In the genomic region with DNA sequence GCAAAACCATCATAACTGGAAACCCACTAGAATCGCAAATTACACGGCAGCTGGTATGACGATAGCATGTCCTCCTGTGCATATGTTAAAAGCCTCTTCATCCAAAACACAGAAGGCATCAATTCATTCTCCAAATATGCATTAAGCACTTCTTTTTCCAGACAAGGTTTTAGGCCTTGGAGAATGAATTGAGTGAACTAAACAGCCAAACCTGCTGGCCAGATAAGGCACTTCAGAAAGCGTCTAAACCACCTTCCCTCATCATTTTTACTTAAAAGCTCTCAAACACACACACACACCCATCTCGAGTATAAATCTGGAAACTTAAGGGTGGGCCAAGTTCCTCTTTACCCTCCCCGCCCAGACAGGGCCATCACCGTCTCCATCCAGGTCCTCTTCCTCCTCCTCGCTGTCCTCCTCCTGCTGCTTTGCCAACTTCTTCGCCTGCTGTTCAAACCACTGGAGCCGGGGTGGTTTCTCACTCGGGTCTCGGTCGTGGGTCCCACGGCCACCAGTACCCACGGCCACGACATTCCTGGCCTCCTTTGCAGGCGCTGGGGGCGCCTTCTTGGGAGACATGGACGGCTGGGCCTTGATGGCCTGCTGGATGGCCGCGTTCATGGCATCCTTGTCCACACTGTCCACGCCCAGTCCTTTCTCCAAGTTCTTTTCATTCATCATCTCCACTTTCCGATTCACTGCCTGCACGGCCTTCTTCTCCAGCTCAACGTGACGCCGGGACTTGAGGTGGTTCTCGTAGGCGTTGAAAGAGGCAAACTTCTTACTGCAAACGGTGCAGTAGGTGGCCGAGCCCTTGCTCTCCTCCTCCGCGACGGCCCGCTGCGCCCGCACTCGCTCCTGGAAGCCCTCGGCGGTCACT, we compare ENCODE assay signal across 8 cellular contexts. TPM values are rescaled to one million over a fixed set of nuclear protein-coding genes. Genes with fewer than 3 reads are reported as not detected.
A peak's percentile ranks its signal among the peaks of the same experiment; 100 is the strongest.
DNase-seq lines count a peak whose midpoint lies in the region; ATAC-seq and TF ChIP-seq lines count a peak whose summit lies in the region.

No MANE protein-coding gene starts in this region.

- H3K27ac Mint-ChIP-seq in T-cell: peak overlapping the region; percentile 94 to 97

- H3K9me3 ChIP-seq in esophagus squamous epithelium: no peaks in the 10 kb centered on the region
- H3K9me3 ChIP-seq in neural cell (ENCODE audit: low read length): no peaks in the 10 kb centered on the region

- no peaks in the 10 kb centered on the region for H3K27me3 ChIP-seq in esophagus squamous epithelium
- H3K27me3 ChIP-seq in neural cell (ENCODE audit: insufficient read depth, low read depth, low read length): no peaks in the 10 kb centered on the region

- no peaks in the 10 kb centered on the region for H3K9me2 ChIP-seq in neural cell (ENCODE audit: insufficient read depth, low read length)

- no peaks in the 10 kb centered on the region for H3K27me3 Mint-ChIP-seq in T-cell

- H3K4me1 Mint-ChIP-seq in T-cell: peaks cover 88 to 91% (median 89%) of the 10 kb centered on the region in 3 donors

- H4K20me1 ChIP-seq in neural cell (ENCODE audit: insufficient read depth): no peaks in the 10 kb centered on the region

- H2AFZ ChIP-seq in neural cell (ENCODE audit: low read depth, low read length): peak overlapping the region; percentile 84

- TF ChIP-seq CTCF in esophagus squamous epithelium (IDR thresholded peaks at IDR 0.05) (no peak), neural cell (IDR thresholded peaks at IDR 0.05; ENCODE audit: poor library complexity, severe bottlenecking) (no peak)

- POLR2A ChIA-PET in T-cell (lab: Charles Lee): interaction anchor here in 1 of 2 donors (0.9 kb wide), 1 partner anchor 9 kb away, joined by 3 read pairs; no protein-coding TSS in a partner anchor

- CTCF ChIA-PET in T-cell (lab: Charles Lee): interaction anchor here (2.9 to 4.0 kb wide), 2 partner anchors 9 kb away, joined by 10 to 25 read pairs; no protein-coding TSS in a partner anchor

- peaks cover 33% of the 10 kb centered on the region for H3K36me3 Mint-ChIP-seq in T-cell

- H3F3A ChIP-seq in neural cell (ENCODE audit: insufficient read depth, low read length, poor library complexity, severe bottlenecking): no peaks in the 10 kb centered on the region

- DNase-seq in DMS53 (lab: John Stamatoyannopoulos, UW): peak; percentile 37
- DNase-seq in DMS53 treated with DMSO at 0.1 percent for 48 hours (lab: John Stamatoyannopoulos, UW; ENCODE audit: unreplicated experiment): no peak
- DNase-seq in T-cell: peak in 3 of 34 experiments; percentile 2 to 20 (median 16)
- no peak for DNase-seq in esophagus squamous epithelium (lab: John Stamatoyannopoulos, UW)
- DNase-seq in GM19238 (ENCODE audit: insufficient read length, low spot score): no peak
- no peak for DNase-seq in activated CD4-positive, CD25-positive, alpha-beta regulatory T cell treated with anti-CD3 and anti-CD28 coated beads, Interleukin-2, amount 50 U/mL, for 72 hours
- DNase-seq in AG08396 (ENCODE audit: low spot score): no peak

- no peak for TF ChIP-seq RAD21 in neural cell (conservative IDR thresholded peaks at IDR 0.05)

- intact Hi-C loops in esophagus squamous epithelium (cut with DNase I): no loop called here

- no peaks in the 10 kb centered on the region for H3K9me3 Mint-ChIP-seq in T-cell

- H3K36me3 ChIP-seq in esophagus squamous epithelium (peaks cover 3 to 39% (median 7%) of the 10 kb centered on the region in 3 donors), neural cell (ENCODE audit: insufficient read depth, low read length) (peaks cover 6% of the 10 kb centered on the region)

- peak overlapping the region; percentile 84 to 92 (median 88) for H3K27ac ChIP-seq in esophagus squamous epithelium
- H3K27ac ChIP-seq in neural cell (ENCODE audit: low read length): peak overlapping the region; percentile 93

- 6 to 12% methylated on average over 21 to 34 of the region's 40 CpGs for whole genome bisulfite sequencing in esophagus squamous epithelium, 2 donors

- no peak for ATAC-seq in T-cell (replicated peaks in 1 of 4)

- H3K4me3 Mint-ChIP-seq in T-cell: peak overlapping the region; percentile 92 to 100 (median 98)

- TF ChIP-seq POLR2A in esophagus squamous epithelium (IDR thresholded peaks at IDR 0.05): no peak

- H3K4me2 ChIP-seq in neural cell (ENCODE audit: low read length): peak overlapping the region; percentile 64

- H3K79me2 ChIP-seq in neural cell (replicated peaks; ENCODE audit: insufficient read depth, low read length): peaks cover 41% of the 10 kb centered on the region

- no peak for TF ChIP-seq EP300 in neural cell (conservative IDR thresholded peaks at IDR 0.05; ENCODE audit: poor library complexity, severe bottlenecking)

- H3K9ac ChIP-seq in neural cell (ENCODE audit: low read length): peak overlapping the region; percentile 95

- peaks cover 12 to 74% (median 38%) of the 10 kb centered on the region in 3 donors for H3K4me1 ChIP-seq in esophagus squamous epithelium

- peak overlapping the region; percentile 86 to 94 (median 89) for H3K4me3 ChIP-seq in esophagus squamous epithelium
- peak overlapping the region; percentile 85 for H3K4me3 ChIP-seq in neural cell (ENCODE audit: low read length)

TF ChIP-seq in neural cell, 6 proteins besides CTCF, POLR2A, EP300 and RAD21:
- TF ChIP-seq POLR2AphosphoS5 (IDR thresholded peaks at IDR 0.05): no peak
- TF ChIP-seq EZH2 (IDR thresholded peaks at IDR 0.05; ENCODE audit: borderline replicate concordance, insufficient read depth, low read length, poor library complexity, severe bottlenecking): no peak
- TF ChIP-seq TAF1 (IDR thresholded peaks at IDR 0.05; ENCODE audit: low read depth): no peak
- TF ChIP-seq REST (IDR thresholded peaks at IDR 0.05; ENCODE audit: borderline replicate concordance): no peak
- no peak for TF ChIP-seq SMC3 (conservative IDR thresholded peaks at IDR 0.05; ENCODE audit: poor library complexity)
- TF ChIP-seq MXI1 (conservative IDR thresholded peaks at IDR 0.05; ENCODE audit: poor library complexity, severe bottlenecking): no peak
TF ChIP-seq in neural cell: peak in this region for 0.

RNA-seq across cellular contexts. Expression of gene ZNF622, which starts 0.7 kb away (rescaled TPM):
- total RNA-seq in T-cell (10 to 100 TPM; 30.7 to 39.8 (median 38.9) TPM), esophagus squamous epithelium (10 to 100 TPM; 19.5 to 35.2 (median 24.8) TPM)
- polyA plus RNA-seq in neural cell: 45.6 and 45.9 TPM in 2 replicates
- 49.4 and 53.4 TPM in 2 replicates for polyA minus RNA-seq in neural cell
